9 cellular contexts compared by ENCODE assay signal in genomic region chr6:149964243-149965190, GRCh38. TPM values are rescaled to one million over a fixed set of nuclear protein-coding genes. Genes with fewer than 3 reads are reported as not detected.
DNase-seq lines count a peak whose midpoint lies in the region; ATAC-seq and TF ChIP-seq lines count a peak whose summit lies in the region.
"Had no signal": no experiment of that assay in that cellular context is flagged by ENCODE, and none has a peak within 500 bp of the region (broad histone marks: within the 10 kb centered on the region; RNA-seq: fewer than 3 reads in every experiment).

No MANE protein-coding gene starts in this region.

- intact Hi-C loops in Right ventricle myocardium inferior (cut with DNase I) (no loop called here), left ventricle myocardium inferior (cut with micrococcal nuclease) (no loop called here)

- H3K4me1 ChIP-seq in cardiac muscle cell (ENCODE audit: low read depth) (peaks cover 4% of the 10 kb centered on the region), left ventricle myocardium inferior (peaks cover 28% of the 10 kb centered on the region)

- peak overlapping the region; percentile 28 for H3K4me3 ChIP-seq in cardiac muscle cell
- peak overlapping the region; percentile 69 for H3K4me3 ChIP-seq in left ventricle myocardium inferior
- peak overlapping the region; percentile 62 for H3K4me3 ChIP-seq in skeletal muscle cell (ENCODE audit: low read depth, low read length)

- no peaks in the 10 kb centered on the region for H3K36me3 ChIP-seq in cardiac muscle cell
- H3K36me3 ChIP-seq in left ventricle myocardium inferior = no peaks in the 10 kb centered on the region
- H3K36me3 ChIP-seq: adrenal gland had no signal

- H3K9me3 ChIP-seq in cardiac muscle cell (ENCODE audit: low read depth) (no peaks in the 10 kb centered on the region), left ventricle myocardium inferior (replicated peaks) (no peaks in the 10 kb centered on the region)
- H3K9me3 ChIP-seq: adrenal gland had no signal

- ATAC-seq in Right ventricle myocardium inferior = no peak
- no peak for ATAC-seq in GM21447 (IDR thresholded peaks at IDR 0.05; ENCODE audit: unreplicated experiment)

- TF ChIP-seq CTCF in cardiac muscle cell (IDR thresholded peaks at IDR 0.05; ENCODE audit: low read depth, low read length) = no peak
- no peak for TF ChIP-seq CTCF in left ventricle myocardium inferior (IDR thresholded peaks at IDR 0.05; ENCODE audit: borderline replicate concordance)

- DNase-seq in cardiac muscle cell (ENCODE audit: low read depth in 1 of 2, low spot score in 1 of 2) (peak; percentile 15 to 17), Right ventricle myocardium inferior (ENCODE audit: missing footprints) (no peak), left ventricle myocardium inferior (no peak), skeletal muscle cell (ENCODE audit: low read depth) (no peak), GM19238 (ENCODE audit: insufficient read length, low spot score) (no peak), NAMALWA (ENCODE audit: low spot score) (no peak)
- peak; percentile 42 to 50 for DNase-seq in activated T-cell treated with anti-CD3 and anti-CD28 coated beads, Interleukin-2, amount 50 U/mL, for 48 hours

- H3K27ac ChIP-seq in cardiac muscle cell = no peak overlapping the region
- no peak overlapping the region for H3K27ac ChIP-seq in left ventricle myocardium inferior (replicated peaks)
- H3K27ac ChIP-seq: adrenal gland had no signal

- H3K27me3 ChIP-seq in cardiac muscle cell = peaks cover 100% of the 10 kb centered on the region
- peaks cover 98% of the 10 kb centered on the region for H3K27me3 ChIP-seq in left ventricle myocardium inferior (ENCODE audit: low read depth)

RNA-seq across cellular contexts. Expression of gene ULBP1, which starts 0.8 kb away (rescaled TPM):
- total RNA-seq in cardiac muscle cell = 0.04 TPM in 1 of 2 replicates, not detected in the other
- not detected in 2 replicates for polyA plus RNA-seq in cardiac muscle cell
- 0.30 TPM for total RNA-seq in Right ventricle myocardium inferior
- 0.38 TPM for total RNA-seq in left ventricle myocardium inferior

RNA-seq across cellular contexts. Expression of gene ULBP2, which starts 22.7 kb away (rescaled TPM):
- total RNA-seq in cardiac muscle cell (not detected in 2 replicates), Right ventricle myocardium inferior (1.3 TPM), left ventricle myocardium inferior (0.93 TPM)
- polyA plus RNA-seq in cardiac muscle cell = not detected in 2 replicates

RNA-seq across cellular contexts. Expression of gene RAET1G, which starts 41.6 kb away (rescaled TPM):
- total RNA-seq in cardiac muscle cell (not detected in 2 replicates), Right ventricle myocardium inferior (0.22 TPM), left ventricle myocardium inferior (0.19 TPM)
- not detected in 2 replicates for polyA plus RNA-seq in cardiac muscle cell

Comparison
In these comparisons a context has a peak if more than half of its experiments do, and no peak if none do; other contexts are left out.
1. DNase-seq: peak in cardiac muscle cell (2 of 2) and activated T-cell treated with anti-CD3 and anti-CD28 coated beads, Interleukin-2, amount 50 U/mL, for 48 hours (2 of 2); none in Right ventricle myocardium inferior (single experiment), left ventricle myocardium inferior (single experiment), skeletal muscle cell (single experiment), GM19238 (single experiment) and NAMALWA (single experiment).
2. Peak in every context shown above with its lines, with median percentiles within 50 percentile points of each other: H3K4me3 ChIP-seq.